In genomic region chr4:184671101-184671500, GRCh38 we compare ENCODE assay signal across 33 cellular contexts. TPM values are rescaled to one million over a fixed set of nuclear protein-coding genes. Genes with fewer than 3 reads are reported as not detected.
DNase-seq lines count a peak whose midpoint lies in the region; ATAC-seq, FAIRE-seq and TF ChIP-seq lines count a peak whose summit lies in the region.
"Had no signal": no experiment of that assay in that cellular context is flagged by ENCODE, and none has a peak within 500 bp of the region (broad histone marks: within the 10 kb centered on the region; RNA-seq: fewer than 3 reads in every experiment).

No MANE protein-coding gene starts in this region.

- H3K4me3 ChIP-seq in bronchial epithelial cell (ENCODE audit: low read depth, low read length) (no peak overlapping the region), transverse colon (no peak overlapping the region)
- H3K4me3 ChIP-seq: GM12878, SJSA1 had no signal

- H3K27me3 ChIP-seq in bronchial epithelial cell (ENCODE audit: control insufficient read depth, insufficient read depth, low read length) (no peaks in the 10 kb centered on the region), transverse colon (no peaks in the 10 kb centered on the region)
- H3K27me3 ChIP-seq: SJSA1 had no signal

- in situ Hi-C loops in transverse colon (cut with MboI; ENCODE audit: low pct_ligation_motif_present in 1 of 4, low pct_unique_long_range_greater_than_20kb in 1 of 4, low sequenced_read_pairs in 3 of 4) = no loop called here

- TF ChIP-seq CTCF in bronchial epithelial cell (IDR thresholded peaks at IDR 0.05; ENCODE audit: insufficient read depth, low read length, severe bottlenecking) (no peak), transverse colon (IDR thresholded peaks at IDR 0.05) (no peak)

- no peaks in the 10 kb centered on the region for H3K9me3 ChIP-seq in transverse colon
- H3K9me3 ChIP-seq: SJSA1 had no signal

- intact Hi-C loops in left colon (cut with DNase I, micrococcal nuclease) (no loop called here), transverse colon (cut with DNase I; ENCODE audit: low total_unique reads) (no loop called here), Right ventricle myocardium superior (cut with DNase I) (no loop called here)

- FAIRE-seq in bronchial epithelial cell (lab: Jason Lieb, UNC) = no peak
- FAIRE-seq: GM12878, H1, RCC 7860 had no signal

- no peak for DNase-seq in activated naive CD8-positive, alpha-beta T cell treated with anti-CD3 and anti-CD28 coated beads, Interleukin-2, amount 10 ng/mL, durations not matched to agents 7 days and 5 days
- DNase-seq in activated naive CD8-positive, alpha-beta T cell treated with anti-CD3 and anti-CD28 coated beads, Interleukin-2, amount 50 U/mL, for 24 hours = no peak
- DNase-seq in bronchial epithelial cell (ENCODE audit: low read depth) (peak; percentile 78), left colon (peak; percentile 49 to 54), transverse colon (peak; percentile 47), Right ventricle myocardium superior (no peak)
- DNase-seq in activated naive CD4-positive, alpha-beta T cell treated with anti-CD3 and anti-CD28 coated beads, Interleukin-2, amount 10 ng/mL, durations not matched to agents 7 days and 5 days = no peak
- DNase-seq: CD8-positive, alpha-beta memory T cell; DMS 273 treated with DMSO at 0.1 percent for 48 hours; DMS79; EL; GDM1; HCEC 1CT; NCI-H1048; NCI-H1417; NCI-H1694; NCI-H2029 treated with DMSO at 0.1 percent for 48 hours; NCI-H2171; NCI-H226; NCI-H510A; NCI-H69; OCI-M1 had no signal

- peaks cover 26% of the 10 kb centered on the region for H3K4me1 Mint-ChIP-seq in activated naive CD8-positive, alpha-beta T cell treated with anti-CD3 and anti-CD28 coated beads, Interleukin-2, amount 10 ng/mL, durations not matched to agents 7 days and 5 days
- H3K4me1 Mint-ChIP-seq in activated naive CD8-positive, alpha-beta T cell treated with anti-CD3 and anti-CD28 coated beads, Interleukin-2, amount 50 U/mL, for 24 hours = peaks cover 17% of the 10 kb centered on the region
- H3K4me1 Mint-ChIP-seq in activated naive CD4-positive, alpha-beta T cell treated with anti-CD3 and anti-CD28 coated beads, Interleukin-2, amount 10 ng/mL, durations not matched to agents 7 days and 5 days = peaks cover 35% of the 10 kb centered on the region

- H3K4me1 ChIP-seq in transverse colon = peaks cover 0 to 25% (median 9%) of the 10 kb centered on the region in 4 donors
- H3K4me1 ChIP-seq: SJSA1 had no signal

- peaks cover 41% of the 10 kb centered on the region for H3K36me3 Mint-ChIP-seq in activated naive CD8-positive, alpha-beta T cell treated with anti-CD3 and anti-CD28 coated beads, Interleukin-2, amount 10 ng/mL, durations not matched to agents 7 days and 5 days
- H3K36me3 Mint-ChIP-seq in activated naive CD8-positive, alpha-beta T cell treated with anti-CD3 and anti-CD28 coated beads, Interleukin-2, amount 50 U/mL, for 24 hours (ENCODE audit: low read depth) = peaks cover 36% of the 10 kb centered on the region
- peaks cover 44% of the 10 kb centered on the region for H3K36me3 Mint-ChIP-seq in activated naive CD4-positive, alpha-beta T cell treated with anti-CD3 and anti-CD28 coated beads, Interleukin-2, amount 10 ng/mL, durations not matched to agents 7 days and 5 days

- H3K27me3 Mint-ChIP-seq in activated naive CD8-positive, alpha-beta T cell treated with anti-CD3 and anti-CD28 coated beads, Interleukin-2, amount 10 ng/mL, durations not matched to agents 7 days and 5 days = no peaks in the 10 kb centered on the region
- no peaks in the 10 kb centered on the region for H3K27me3 Mint-ChIP-seq in activated naive CD8-positive, alpha-beta T cell treated with anti-CD3 and anti-CD28 coated beads, Interleukin-2, amount 50 U/mL, for 24 hours
- no peaks in the 10 kb centered on the region for H3K27me3 Mint-ChIP-seq in activated naive CD4-positive, alpha-beta T cell treated with anti-CD3 and anti-CD28 coated beads, Interleukin-2, amount 10 ng/mL, durations not matched to agents 7 days and 5 days
- H3K27me3 Mint-ChIP-seq: B cell; CD8-positive, alpha-beta memory T cell; IgD-negative memory B cell had no signal

- no peak for TF ChIP-seq POLR2A in transverse colon (IDR thresholded peaks at IDR 0.05)

- no peak overlapping the region for H3K4me3 Mint-ChIP-seq in activated naive CD8-positive, alpha-beta T cell treated with anti-CD3 and anti-CD28 coated beads, Interleukin-2, amount 10 ng/mL, durations not matched to agents 7 days and 5 days
- no peak overlapping the region for H3K4me3 Mint-ChIP-seq in activated naive CD8-positive, alpha-beta T cell treated with anti-CD3 and anti-CD28 coated beads, Interleukin-2, amount 50 U/mL, for 24 hours
- H3K4me3 Mint-ChIP-seq in activated naive CD4-positive, alpha-beta T cell treated with anti-CD3 and anti-CD28 coated beads, Interleukin-2, amount 10 ng/mL, durations not matched to agents 7 days and 5 days = no peak overlapping the region
- H3K4me3 Mint-ChIP-seq: B cell; CD8-positive, alpha-beta memory T cell; IgD-negative memory B cell had no signal

- POLR2A ChIA-PET in activated naive CD8-positive, alpha-beta T cell treated with anti-CD3 and anti-CD28 coated beads, Interleukin-2, amount 10 ng/mL, durations not matched to agents 7 days and 5 days (lab: Charles Lee) = interaction anchor here (0.7 kb wide), 1 partner anchor 35 kb away, joined by 3 read pairs; no protein-coding TSS in a partner anchor

- TF ChIP-seq EP300 in transverse colon (IDR thresholded peaks at IDR 0.05; ENCODE audit: low read depth) = no peak

- H3K36me3 ChIP-seq in bronchial epithelial cell (ENCODE audit: control insufficient read depth, insufficient read depth, low read length) = peaks cover 4% of the 10 kb centered on the region
- peaks cover 0 to 10% (median 2%) of the 10 kb centered on the region in 4 donors for H3K36me3 ChIP-seq in transverse colon

- 66 to 67% methylated on average over 9 of the region's 9 CpGs for WGBS in transverse colon (ENCODE audit: low coverage in 1 of 2), 2 donors

- no peaks in the 10 kb centered on the region for H3K9me3 Mint-ChIP-seq in activated naive CD8-positive, alpha-beta T cell treated with anti-CD3 and anti-CD28 coated beads, Interleukin-2, amount 10 ng/mL, durations not matched to agents 7 days and 5 days
- no peaks in the 10 kb centered on the region for H3K9me3 Mint-ChIP-seq in activated naive CD8-positive, alpha-beta T cell treated with anti-CD3 and anti-CD28 coated beads, Interleukin-2, amount 50 U/mL, for 24 hours
- no peaks in the 10 kb centered on the region for H3K9me3 Mint-ChIP-seq in activated naive CD4-positive, alpha-beta T cell treated with anti-CD3 and anti-CD28 coated beads, Interleukin-2, amount 10 ng/mL, durations not matched to agents 7 days and 5 days
- H3K9me3 Mint-ChIP-seq: CD8-positive, alpha-beta memory T cell; IgD-negative memory B cell had no signal

- peak overlapping the region; percentile 42 for H3K27ac Mint-ChIP-seq in activated naive CD8-positive, alpha-beta T cell treated with anti-CD3 and anti-CD28 coated beads, Interleukin-2, amount 10 ng/mL, durations not matched to agents 7 days and 5 days
- no peak overlapping the region for H3K27ac Mint-ChIP-seq in activated naive CD8-positive, alpha-beta T cell treated with anti-CD3 and anti-CD28 coated beads, Interleukin-2, amount 50 U/mL, for 24 hours
- no peak overlapping the region for H3K27ac Mint-ChIP-seq in activated naive CD4-positive, alpha-beta T cell treated with anti-CD3 and anti-CD28 coated beads, Interleukin-2, amount 10 ng/mL, durations not matched to agents 7 days and 5 days
- H3K27ac Mint-ChIP-seq: B cell, IgD-negative memory B cell had no signal

- ATAC-seq in activated naive CD8-positive, alpha-beta T cell treated with anti-CD3 and anti-CD28 coated beads, Interleukin-2, amount 10 ng/mL, durations not matched to agents 7 days and 5 days (ENCODE audit: low read depth) = no peak
- ATAC-seq in activated naive CD8-positive, alpha-beta T cell treated with anti-CD3 and anti-CD28 coated beads, Interleukin-2, amount 50 U/mL, for 24 hours = no peak
- ATAC-seq in left colon = peak; percentile 65
- ATAC-seq in Right ventricle myocardium superior (ENCODE audit: poor library complexity) = no peak
- ATAC-seq in HG02678 (IDR thresholded peaks at IDR 0.05; ENCODE audit: unreplicated experiment) = no peak
- ATAC-seq: GM12878, Right ventricle myocardium inferior had no signal

- no peak overlapping the region for H3K27ac ChIP-seq in transverse colon
- H3K27ac ChIP-seq: 22Rv1, C4-2B, KMS-11, SJSA1 had no signal

- CTCF ChIA-PET in activated naive CD4-positive, alpha-beta T cell treated with anti-CD3 and anti-CD28 coated beads, Interleukin-2, amount 10 ng/mL, durations not matched to agents 7 days and 5 days (lab: Charles Lee) = no interaction called here

RNA-seq across cellular contexts. Expression of gene PRIMPOL, which starts 21.6 kb away (rescaled TPM):
- total RNA-seq in activated naive CD8-positive, alpha-beta T cell treated with anti-CD3 and anti-CD28 coated beads, Interleukin-2, amount 10 ng/mL, durations not matched to agents 7 days and 5 days = 10 to 100 TPM; 22.5 to 25.0 TPM
- total RNA-seq in bronchial epithelial cell (6.3 and 8.8 TPM in 2 replicates), left colon (10 to 100 TPM; 13.1 to 23.4 TPM), transverse colon (10 to 100 TPM in 3 of 4 donors, not detected in 1; 19.7 to 28.1 (median 24.6) TPM), Right ventricle myocardium superior (10.9 TPM)

RNA-seq across cellular contexts. Expression of gene CASP3, which starts 21.9 kb away (rescaled TPM):
- total RNA-seq in activated naive CD8-positive, alpha-beta T cell treated with anti-CD3 and anti-CD28 coated beads, Interleukin-2, amount 10 ng/mL, durations not matched to agents 7 days and 5 days = 10 to 100 TPM; 45.3 to 49.8 TPM
- total RNA-seq in bronchial epithelial cell = 23.7 and 37.0 TPM in 2 replicates
- 10 to 100 TPM; 43.4 to 50.2 TPM for total RNA-seq in left colon
- 100 to 1,000 TPM in 1 of 4 donors, 10 to 100 TPM in 2, 1 to 10 TPM in 1; 6.2 to 147 (median 35.1) TPM for total RNA-seq in transverse colon
- 11.6 TPM for total RNA-seq in Right ventricle myocardium superior

Comparison
In these comparisons a context has a peak if more than half of its experiments do, and no peak if none do; other contexts are left out.
1. DNase-seq: peak in bronchial epithelial cell (single experiment), left colon (2 of 2) and transverse colon (single experiment); none in activated naive CD8-positive, alpha-beta T cell treated with anti-CD3 and anti-CD28 coated beads, Interleukin-2, amount 10 ng/mL, durations not matched to agents 7 days and 5 days (single experiment), activated naive CD8-positive, alpha-beta T cell treated with anti-CD3 and anti-CD28 coated beads, Interleukin-2, amount 50 U/mL, for 24 hours (single experiment), Right ventricle myocardium superior (single experiment) and activated naive CD4-positive, alpha-beta T cell treated with anti-CD3 and anti-CD28 coated beads, Interleukin-2, amount 10 ng/mL, durations not matched to agents 7 days and 5 days (single experiment).